ENCODE assay signal across 8 cellular contexts in the genomic region with DNA sequence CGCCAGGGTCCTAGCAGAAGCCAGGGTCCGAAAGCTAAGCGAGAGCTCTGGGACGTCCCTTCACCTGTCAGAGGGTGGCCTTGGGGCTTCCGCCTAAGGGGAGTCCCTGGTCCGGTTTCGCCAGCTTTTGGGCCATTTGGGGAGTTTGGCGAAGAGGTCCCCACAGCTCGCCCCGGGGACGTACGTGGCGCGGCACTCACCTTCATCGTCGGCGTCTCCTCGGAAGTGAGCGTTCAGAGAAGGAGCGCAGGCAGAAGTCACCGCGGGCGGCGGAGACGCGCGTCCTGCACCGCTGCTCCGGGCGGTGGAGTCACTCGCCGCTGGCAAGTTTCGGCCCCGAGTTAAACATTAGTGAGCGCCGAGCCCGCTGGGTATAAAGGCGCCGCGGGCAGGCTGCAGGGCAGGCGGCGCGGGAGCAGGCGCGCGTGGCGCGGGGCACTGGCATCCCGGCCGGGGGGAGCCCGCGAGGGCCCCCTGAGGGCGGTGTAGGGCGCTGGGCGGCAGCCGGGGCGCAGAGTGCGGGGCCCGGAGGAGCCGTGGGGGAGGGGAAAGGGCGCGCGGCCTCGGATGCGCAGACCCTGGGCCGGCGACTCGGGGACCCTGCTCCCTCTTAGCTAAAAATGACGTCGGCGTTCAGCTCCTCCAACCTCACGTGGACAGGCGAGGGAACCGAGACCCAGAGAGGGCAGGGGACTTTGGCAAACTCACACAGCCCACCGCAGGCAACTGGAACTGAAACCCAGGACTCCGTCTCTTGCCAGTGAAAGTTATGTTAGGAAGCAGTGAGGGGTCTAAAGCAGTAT. TPM values are rescaled to one million over a fixed set of nuclear protein-coding genes. Genes with fewer than 3 reads are reported as not detected.
DNase-seq lines count a peak whose midpoint lies in the region; ATAC-seq and TF ChIP-seq lines count a peak whose summit lies in the region.

A gene (minus strand): TSS at position 440 of the 803 bp plus-strand sequence. CDS start 234 bp downstream, at position 206.

- peak within 1 kb of the TSS; percentile 57 for H3K4me3 ChIP-seq in HFF-Myc (replicated peaks; ENCODE audit: low read depth, low read length)

- H3K4me1 Mint-ChIP-seq in activated T-cell treated with anti-CD3 and anti-CD28 coated beads, Interleukin-2, amount 50 U/mL, for 72 hours (ENCODE audit: low read depth), result peaks cover 48% of the 10 kb centered on the region
- peaks cover 23% of the 10 kb centered on the region for H3K4me1 Mint-ChIP-seq in progenitor cell of endocrine pancreas (ENCODE audit: low read depth)

- peaks cover 11 to 26% of the 10 kb centered on the region in 2 donors for H3K36me3 Mint-ChIP-seq in activated T-cell treated with anti-CD3 and anti-CD28 coated beads, Interleukin-2, amount 50 U/mL, for 72 hours (ENCODE audit: insufficient read depth in 2 of 2)
- H3K36me3 Mint-ChIP-seq in progenitor cell of endocrine pancreas (ENCODE audit: insufficient read depth), result no peaks in the 10 kb centered on the region

- DNase-seq in DMS153 (lab: John Stamatoyannopoulos, UW) (peak; percentile 8), DMS153 treated with DMSO at 0.1 percent for 48 hours (lab: John Stamatoyannopoulos, UW; ENCODE audit: unreplicated experiment) (no peak), HFF-Myc (ENCODE audit: extremely low read depth, low read depth) (no peak), NCI-H1092 treated with DMSO at 0.1 percent for 48 hours (lab: John Stamatoyannopoulos, UW) (peak; percentile 7), germinal center (ENCODE audit: low spot score) (peak; percentile 59), progenitor cell of endocrine pancreas (ENCODE audit: low spot score, unreplicated experiment) (peak; percentile 63), medulla oblongata (ENCODE audit: extremely low spot score) (no peak)
- DNase-seq in activated T-cell treated with anti-CD3 and anti-CD28 coated beads, Interleukin-2, amount 50 U/mL, for 72 hours, result peak; percentile 68 to 76

- peak within 1 kb of the TSS; percentile 92 to 95 for H3K4me3 Mint-ChIP-seq in activated T-cell treated with anti-CD3 and anti-CD28 coated beads, Interleukin-2, amount 50 U/mL, for 72 hours
- H3K4me3 Mint-ChIP-seq in progenitor cell of endocrine pancreas (ENCODE audit: low read depth), result peak within 1 kb of the TSS; percentile 75

- H3K9me3 Mint-ChIP-seq in activated T-cell treated with anti-CD3 and anti-CD28 coated beads, Interleukin-2, amount 50 U/mL, for 72 hours, result peaks cover 0 to 5% of the 10 kb centered on the region in 2 donors
- H3K9me3 Mint-ChIP-seq in progenitor cell of endocrine pancreas (ENCODE audit: low read depth), result peaks cover 9% of the 10 kb centered on the region

- TF ChIP-seq CTCF in HFF-Myc (IDR thresholded peaks at IDR 0.05; ENCODE audit: low read depth, low read length, missing control alignments) (no peak), progenitor cell of endocrine pancreas (IDR thresholded peaks at IDR 0.05; ENCODE audit: unreplicated experiment) (peak; percentile 16)

- peak within 1 kb of the TSS; percentile 90 for H3K27ac Mint-ChIP-seq in activated T-cell treated with anti-CD3 and anti-CD28 coated beads, Interleukin-2, amount 50 U/mL, for 72 hours
- peak within 1 kb of the TSS; percentile 59 for H3K27ac Mint-ChIP-seq in progenitor cell of endocrine pancreas

- no peaks in the 10 kb centered on the region for H3K27me3 Mint-ChIP-seq in activated T-cell treated with anti-CD3 and anti-CD28 coated beads, Interleukin-2, amount 50 U/mL, for 72 hours (ENCODE audit: low read depth)
- H3K27me3 Mint-ChIP-seq in progenitor cell of endocrine pancreas, result peaks cover 85% of the 10 kb centered on the region

- ATAC-seq in activated T-cell treated with anti-CD3 and anti-CD28 coated beads, Interleukin-2, amount 50 U/mL, for 72 hours (replicated peaks in 1 of 2), result peak; percentile 75 to 83

RNA-seq across cellular contexts. Expression of the gene that starts here (rescaled TPM):
- 10 to 100 TPM; 37.6 to 52.9 TPM for total RNA-seq in activated T-cell treated with anti-CD3 and anti-CD28 coated beads, Interleukin-2, amount 50 U/mL, for 72 hours
- total RNA-seq in progenitor cell of endocrine pancreas, result 3.2 and 3.3 TPM in 2 replicates

Comparison
In these comparisons a context has a peak if more than half of its experiments do, and no peak if none do; other contexts are left out.
1. DNase-seq: peak in DMS153 (single experiment), NCI-H1092 treated with DMSO at 0.1 percent for 48 hours (single experiment), activated T-cell treated with anti-CD3 and anti-CD28 coated beads, Interleukin-2, amount 50 U/mL, for 72 hours (2 of 2), germinal center (single experiment) and progenitor cell of endocrine pancreas (single experiment); none in DMS153 treated with DMSO at 0.1 percent for 48 hours (single experiment), HFF-Myc (single experiment) and medulla oblongata (single experiment).